ENCODE assay signal across 14 cellular contexts in genomic region chr7:11120068-11120664, GRCh38.
DNase-seq lines count a peak whose midpoint lies in the region; ATAC-seq and TF ChIP-seq lines count a peak whose summit lies in the region.
"Had no signal": no experiment of that assay in that cellular context is flagged by ENCODE, and none has a peak within 500 bp of the region (broad histone marks: within the 10 kb centered on the region; RNA-seq: fewer than 3 reads in every experiment).

No MANE protein-coding gene starts in this region.

- peak overlapping the region; percentile 12; the same call in 1 of the 2 replicates for H3K27ac ChIP-seq in MM.1S (ENCODE audit: low read length)
- H3K27ac ChIP-seq: adrenal gland, heart left ventricle, transverse colon had no signal

- no peak overlapping the region for H3K4me3 Mint-ChIP-seq in stimulated activated naive B cell treated with anti-CD40 and anti-IgM and Interleukin-4, amounts not matched to agents 10 μg/mL and 1 μg/mL and 100 μg/mL, for 72 hours
- H3K4me3 Mint-ChIP-seq: activated B cell treated with CpG ODN at 0.5 μM for 24 hours had no signal

- H3F3A ChIP-seq in MM.1S (ENCODE audit: insufficient read depth, low read length): peaks cover 13% of the 10 kb centered on the region

- peaks cover 0 to 1% of the 10 kb centered on the region in 2 donors for H3K4me1 Mint-ChIP-seq in stimulated activated naive B cell treated with anti-CD40 and anti-IgM and Interleukin-4, amounts not matched to agents 10 μg/mL and 1 μg/mL and 100 μg/mL, for 72 hours
- H3K4me1 Mint-ChIP-seq: activated B cell treated with CpG ODN at 0.5 μM for 24 hours had no signal

- H3K4me2 ChIP-seq in MM.1S (ENCODE audit: low read depth, low read length): peak overlapping the region; percentile 71

- H3K36me3 ChIP-seq in MM.1S (replicated peaks; ENCODE audit: insufficient read depth, low read length): no peaks in the 10 kb centered on the region
- H3K36me3 ChIP-seq: adrenal gland had no signal

- peaks cover 13% of the 10 kb centered on the region for H3K4me1 ChIP-seq in MM.1S (ENCODE audit: low read length)
- H3K4me1 ChIP-seq: adrenal gland, heart left ventricle, transverse colon had no signal

- H3K9me3 ChIP-seq in MM.1S (replicated peaks; ENCODE audit: insufficient read depth, low read length): no peaks in the 10 kb centered on the region
- H3K9me3 ChIP-seq: adrenal gland, heart left ventricle, transverse colon had no signal

- H2AFZ ChIP-seq in MM.1S (ENCODE audit: low read length): no peak overlapping the region

- no peaks in the 10 kb centered on the region for H4K20me1 ChIP-seq in MM.1S (ENCODE audit: insufficient read depth, low read length)

- no peaks in the 10 kb centered on the region for H3K79me2 ChIP-seq in MM.1S (ENCODE audit: low read length)

- no peaks in the 10 kb centered on the region for H3K9me2 ChIP-seq in MM.1S (replicated peaks; ENCODE audit: insufficient read depth, low read length)

- H3K4me3 ChIP-seq in MM.1S (ENCODE audit: low read length): peak overlapping the region; percentile 18
- H3K4me3 ChIP-seq: adrenal gland, heart left ventricle, K562, transverse colon had no signal

- TF ChIP-seq CTCF in MM.1S (IDR thresholded peaks at IDR 0.05; ENCODE audit: low read length): no peak

- peaks cover 13 to 21% of the 10 kb centered on the region in 2 donors for H3K36me3 Mint-ChIP-seq in stimulated activated naive B cell treated with anti-CD40 and anti-IgM and Interleukin-4, amounts not matched to agents 10 μg/mL and 1 μg/mL and 100 μg/mL, for 72 hours

- ATAC-seq in GM18511 (IDR thresholded peaks at IDR 0.05; ENCODE audit: unreplicated experiment) (peak; percentile 78), GM19452 (IDR thresholded peaks at IDR 0.05; ENCODE audit: unreplicated experiment) (peak; percentile 67), HG02884 (IDR thresholded peaks at IDR 0.05; ENCODE audit: unreplicated experiment) (peak; percentile 67)
- ATAC-seq in stimulated activated naive B cell treated with anti-CD40 and anti-IgM and Interleukin-4, amounts not matched to agents 10 μg/mL and 1 μg/mL and 100 μg/mL, for 72 hours (replicated peaks): no peak
- ATAC-seq: heart left ventricle, K562, Right ventricle myocardium inferior had no signal

- no peak overlapping the region for H3K27ac Mint-ChIP-seq in stimulated activated naive B cell treated with anti-CD40 and anti-IgM and Interleukin-4, amounts not matched to agents 10 μg/mL and 1 μg/mL and 100 μg/mL, for 72 hours
- H3K27ac Mint-ChIP-seq: activated B cell treated with CpG ODN at 0.5 μM for 24 hours had no signal

- no peaks in the 10 kb centered on the region for H3K27me3 ChIP-seq in MM.1S (replicated peaks; ENCODE audit: insufficient read depth, low read length)
- H3K27me3 ChIP-seq: adrenal gland, heart left ventricle, transverse colon had no signal

- DNase-seq in MM.1S (peak; percentile 38), GOT3 (lab: John Stamatoyannopoulos, UW) (no peak)
- no peak for DNase-seq in central memory CD4-positive, alpha-beta T cell
- no peak for DNase-seq in effector CD4-positive, alpha-beta T cell
- DNase-seq in stimulated activated naive B cell treated with anti-CD40 and anti-IgM and Interleukin-4, amounts not matched to agents 10 μg/mL and 1 μg/mL and 100 μg/mL, for 72 hours: no peak
- DNase-seq: activated B cell treated with CpG ODN at 0.5 μM for 24 hours, adrenal gland, heart left ventricle, transverse colon had no signal

- no peaks in the 10 kb centered on the region for H3K27me3 Mint-ChIP-seq in stimulated activated naive B cell treated with anti-CD40 and anti-IgM and Interleukin-4, amounts not matched to agents 10 μg/mL and 1 μg/mL and 100 μg/mL, for 72 hours
- H3K27me3 Mint-ChIP-seq: activated B cell treated with CpG ODN at 0.5 μM for 24 hours had no signal

- peaks cover 0 to 2% of the 10 kb centered on the region in 2 donors for H3K9me3 Mint-ChIP-seq in stimulated activated naive B cell treated with anti-CD40 and anti-IgM and Interleukin-4, amounts not matched to agents 10 μg/mL and 1 μg/mL and 100 μg/mL, for 72 hours

- H3K9ac ChIP-seq in MM.1S (ENCODE audit: low read length): no peak overlapping the region

Comparison
In these comparisons a context has a peak if more than half of its experiments do, and no peak if none do; other contexts are left out.
1. ATAC-seq: peak in GM18511 (single experiment), GM19452 (single experiment) and HG02884 (single experiment); none in stimulated activated naive B cell treated with anti-CD40 and anti-IgM and Interleukin-4, amounts not matched to agents 10 μg/mL and 1 μg/mL and 100 μg/mL, for 72 hours (0 of 2).